15 cellular contexts compared by ENCODE assay signal in the genomic region with DNA sequence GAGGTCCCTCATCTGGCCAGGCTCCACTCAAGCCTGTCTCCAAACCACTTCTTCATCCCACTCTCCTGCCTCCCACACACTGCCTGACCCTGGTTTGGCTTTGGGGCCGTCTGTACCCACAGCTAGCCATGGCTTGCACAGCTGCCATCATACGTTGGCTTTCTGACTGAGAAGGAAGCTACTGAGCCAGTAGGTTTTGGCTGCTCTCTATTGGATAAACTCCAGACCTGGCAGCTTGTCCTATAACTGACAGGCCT. TPM values are rescaled to one million over a fixed set of nuclear protein-coding genes. Genes with fewer than 3 reads are reported as not detected.
DNase-seq lines count a peak whose midpoint lies in the region; ATAC-seq, FAIRE-seq and TF ChIP-seq lines count a peak whose summit lies in the region.
"Had no signal": no experiment of that assay in that cellular context is flagged by ENCODE, and none has a peak within 500 bp of the region (broad histone marks: within the 10 kb centered on the region; RNA-seq: fewer than 3 reads in every experiment).

No MANE protein-coding gene starts in this region.

- peaks cover 44% of the 10 kb centered on the region for H3K4me1 Mint-ChIP-seq in stimulated activated naive CD8-positive, alpha-beta T cell treated with anti-CD3 and anti-CD28 coated beads, Interleukin-15, Interleukin-2, amounts not matched to agents 100 ng/mL and 50 ng/mL, for 24 hours (ENCODE audit: low read depth)
- peaks cover 58% of the 10 kb centered on the region for H3K4me1 Mint-ChIP-seq in stimulated activated naive CD8-positive, alpha-beta T cell treated with anti-CD3 and anti-CD28 coated beads, Interleukin-15, amount 100 ng/mL, for 72 hours

- H3K4me1 ChIP-seq in endothelial cell of umbilical vein (ENCODE audit: control insufficient read depth, extremely low read depth, insufficient read depth, low read length): peaks cover 51% of the 10 kb centered on the region
- H3K4me1 ChIP-seq in upper lobe of right lung: peaks cover 19% of the 10 kb centered on the region
- H3K4me1 ChIP-seq in heart left ventricle: peaks cover 2 to 60% (median 22%) of the 10 kb centered on the region in 12 donors

- POLR2A ChIA-PET in endothelial cell of umbilical vein (lab: Charles Lee): interaction anchor here (1.1 kb wide), 1 partner anchor 22 kb away, joined by 4 read pairs; a partner anchor contains a TSS

- peak overlapping the region; percentile 17 for H3K27ac Mint-ChIP-seq in stimulated activated naive CD8-positive, alpha-beta T cell treated with anti-CD3 and anti-CD28 coated beads, Interleukin-15, Interleukin-2, amounts not matched to agents 100 ng/mL and 50 ng/mL, for 24 hours
- H3K27ac Mint-ChIP-seq in stimulated activated naive CD8-positive, alpha-beta T cell treated with anti-CD3 and anti-CD28 coated beads, Interleukin-15, amount 100 ng/mL, for 72 hours: peak overlapping the region in 1 of 2 donors; percentile 94
- H3K27ac Mint-ChIP-seq: stimulated activated effector memory CD8-positive, alpha-beta T cell treated with anti-CD3 and anti-CD28 coated beads, Interleukin-12 subunit alpha, Interleukin-12 subunit beta, amount 100 ng/mL, for 72 hours had no signal

- BruUV-seq in endothelial cell of umbilical vein (replicated peaks; lab: Mats Ljungman, UMichigan): no TSS peak

- TF ChIP-seq CTCF in endothelial cell of umbilical vein (IDR thresholded peaks at IDR 0.05; ENCODE audit: extremely low read depth in 1 of 2, insufficient read depth in 1 of 2, low read depth in 1 of 2, low read length in 2 of 2) (no peak), upper lobe of right lung (IDR thresholded peaks at IDR 0.05) (no peak), coronary artery (IDR thresholded peaks at IDR 0.05) (no peak), heart left ventricle (IDR thresholded peaks at IDR 0.05) (no peak)

- H3K4me3 ChIP-seq in endothelial cell of umbilical vein (replicated peaks in 1 of 3; ENCODE audit: insufficient read depth in 1 of 3, low read depth in 1 of 3, low read length in 3 of 3) (no peak overlapping the region), upper lobe of right lung (no peak overlapping the region), coronary artery (no peak overlapping the region), heart left ventricle (no peak overlapping the region)
- H3K4me3 ChIP-seq: gastroesophageal sphincter, vagina had no signal

- 45 to 58% (median 50%) methylated on average over 2 of the region's 2 CpGs for WGBS in heart left ventricle, 4 donors

- H3K9ac ChIP-seq in endothelial cell of umbilical vein (replicated peaks; ENCODE audit: extremely low read depth, insufficient read depth, low read length): no peak overlapping the region

- H3K27ac ChIP-seq in endothelial cell of umbilical vein (ENCODE audit: insufficient read depth, low read depth, low read length): no peak overlapping the region
- no peak overlapping the region for H3K27ac ChIP-seq in upper lobe of right lung
- no peak overlapping the region for H3K27ac ChIP-seq in coronary artery
- no peak overlapping the region for H3K27ac ChIP-seq in heart left ventricle
- H3K27ac ChIP-seq: gastroesophageal sphincter, vagina had no signal

- H3K27me3 ChIP-seq in endothelial cell of umbilical vein (ENCODE audit: control insufficient read depth in 2 of 2, insufficient read depth in 2 of 2, low read length in 2 of 2) (no peaks in the 10 kb centered on the region), upper lobe of right lung (no peaks in the 10 kb centered on the region), heart left ventricle (no peaks in the 10 kb centered on the region)
- H3K27me3 ChIP-seq: gastroesophageal sphincter, vagina had no signal

- H3K27me3 Mint-ChIP-seq in stimulated activated naive CD8-positive, alpha-beta T cell treated with anti-CD3 and anti-CD28 coated beads, Interleukin-15, Interleukin-2, amounts not matched to agents 100 ng/mL and 50 ng/mL, for 24 hours: no peaks in the 10 kb centered on the region
- H3K27me3 Mint-ChIP-seq in stimulated activated naive CD8-positive, alpha-beta T cell treated with anti-CD3 and anti-CD28 coated beads, Interleukin-15, amount 100 ng/mL, for 72 hours: no peaks in the 10 kb centered on the region
- H3K27me3 Mint-ChIP-seq: central memory CD8-positive, alpha-beta T cell had no signal

- no peaks in the 10 kb centered on the region for H3K9me3 Mint-ChIP-seq in stimulated activated naive CD8-positive, alpha-beta T cell treated with anti-CD3 and anti-CD28 coated beads, Interleukin-15, Interleukin-2, amounts not matched to agents 100 ng/mL and 50 ng/mL, for 24 hours
- no peaks in the 10 kb centered on the region for H3K9me3 Mint-ChIP-seq in stimulated activated naive CD8-positive, alpha-beta T cell treated with anti-CD3 and anti-CD28 coated beads, Interleukin-15, amount 100 ng/mL, for 72 hours
- H3K9me3 Mint-ChIP-seq: central memory CD8-positive, alpha-beta T cell; stimulated activated effector memory CD8-positive, alpha-beta T cell treated with anti-CD3 and anti-CD28 coated beads, Interleukin-12 subunit alpha, Interleukin-12 subunit beta, amount 100 ng/mL, for 72 hours had no signal

- FAIRE-seq in endothelial cell of umbilical vein (lab: Jason Lieb, UNC): peak; percentile 40
- FAIRE-seq: islet of Langerhans had no signal

- TF ChIP-seq POLR2A in endothelial cell of umbilical vein (IDR thresholded peaks at IDR 0.05; ENCODE audit: low read depth, low read length): no peak
- no peak for TF ChIP-seq POLR2A in heart left ventricle (IDR thresholded peaks at IDR 0.05)

- CTCF ChIA-PET in endothelial cell of umbilical vein (lab: Charles Lee): no interaction called here

- no peaks in the 10 kb centered on the region for H3K9me1 ChIP-seq in endothelial cell of umbilical vein (replicated peaks; ENCODE audit: control insufficient read depth, extremely low read depth, insufficient read depth, low read length)

- H3K36me3 ChIP-seq in endothelial cell of umbilical vein (ENCODE audit: control insufficient read depth in 2 of 2, extremely low read depth in 1 of 2, insufficient read depth in 2 of 2, low read length in 2 of 2): peaks cover 3 to 13% of the 10 kb centered on the region in 2 experiments
- peaks cover 44% of the 10 kb centered on the region for H3K36me3 ChIP-seq in upper lobe of right lung
- H3K36me3 ChIP-seq in heart left ventricle: peaks cover 0 to 46% (median 42%) of the 10 kb centered on the region in 9 donors

- dilution Hi-C loops in endothelial cell of umbilical vein (cut with MboI; ENCODE audit: extremely low pct_ligation_motif_present, low sequenced_read_pairs): no loop called here

- no peaks in the 10 kb centered on the region for H4K20me1 ChIP-seq in endothelial cell of umbilical vein (replicated peaks; ENCODE audit: control insufficient read depth, extremely low read depth, insufficient read depth, low read length)

- H3K9me3 ChIP-seq in endothelial cell of umbilical vein (replicated peaks; ENCODE audit: control insufficient read depth, insufficient read depth, low read length) (no peaks in the 10 kb centered on the region), upper lobe of right lung (no peaks in the 10 kb centered on the region), heart left ventricle (no peaks in the 10 kb centered on the region)
- H3K9me3 ChIP-seq: gastroesophageal sphincter, vagina had no signal

- intact Hi-C loops in endothelial cell of umbilical vein (cut with micrococcal nuclease): no loop called here
- intact Hi-C loops in upper lobe of right lung (cut with DNase I): no loop called here
- intact Hi-C loops in heart left ventricle (cut with DNase I): no loop called here

- no peak overlapping the region for H3K4me3 Mint-ChIP-seq in stimulated activated naive CD8-positive, alpha-beta T cell treated with anti-CD3 and anti-CD28 coated beads, Interleukin-15, Interleukin-2, amounts not matched to agents 100 ng/mL and 50 ng/mL, for 24 hours
- H3K4me3 Mint-ChIP-seq in stimulated activated naive CD8-positive, alpha-beta T cell treated with anti-CD3 and anti-CD28 coated beads, Interleukin-15, amount 100 ng/mL, for 72 hours: no peak overlapping the region
- H3K4me3 Mint-ChIP-seq: central memory CD8-positive, alpha-beta T cell; stimulated activated effector memory CD8-positive, alpha-beta T cell treated with anti-CD3 and anti-CD28 coated beads, Interleukin-12 subunit alpha, Interleukin-12 subunit beta, amount 100 ng/mL, for 72 hours had no signal

- peaks cover 54% of the 10 kb centered on the region for H3K36me3 Mint-ChIP-seq in stimulated activated naive CD8-positive, alpha-beta T cell treated with anti-CD3 and anti-CD28 coated beads, Interleukin-15, Interleukin-2, amounts not matched to agents 100 ng/mL and 50 ng/mL, for 24 hours (ENCODE audit: low read depth)

- DNase-seq in stimulated activated naive CD8-positive, alpha-beta T cell treated with anti-CD3 and anti-CD28 coated beads, Interleukin-15, amount 100 ng/mL, for 72 hours: no peak
- DNase-seq in OCI-M1 (lab: John Stamatoyannopoulos, UW) (peak; percentile 4), endothelial cell of umbilical vein (ENCODE audit: low read depth, low spot score) (no peak), upper lobe of right lung (peak; percentile 73), coronary artery (ENCODE audit: low spot score) (no peak), iPS-NIHi11 (ENCODE audit: low spot score) (no peak), heart left ventricle (no peak)
- DNase-seq: activated CD4-positive, CD25-positive, alpha-beta regulatory T cell; NCI-H226 had no signal

- no peak for ATAC-seq in stimulated activated naive CD8-positive, alpha-beta T cell treated with anti-CD3 and anti-CD28 coated beads, Interleukin-15, amount 100 ng/mL, for 72 hours
- ATAC-seq in upper lobe of right lung (peak; percentile 29), heart left ventricle (no peak)
- ATAC-seq: gastroesophageal sphincter; stimulated activated effector memory CD8-positive, alpha-beta T cell treated with anti-CD3 and anti-CD28 coated beads, Interleukin-12 subunit alpha, Interleukin-12 subunit beta, amount 100 ng/mL, for 72 hours had no signal

- H3K4me2 ChIP-seq in endothelial cell of umbilical vein (ENCODE audit: insufficient read depth, low read length): no peak overlapping the region

- peaks cover 16% of the 10 kb centered on the region for H3K79me2 ChIP-seq in endothelial cell of umbilical vein (ENCODE audit: control insufficient read depth, insufficient read depth, low read length)

- no peak overlapping the region for H2AFZ ChIP-seq in endothelial cell of umbilical vein (ENCODE audit: low read depth, low read length)

RNA-seq across cellular contexts. Expression of a gene that starts 4.0 kb away (rescaled TPM):
- total RNA-seq in endothelial cell of umbilical vein (12.3 and 12.4 TPM in 2 replicates), upper lobe of right lung (25.7 TPM), heart left ventricle (10 to 100 TPM; 13.1 to 34.7 (median 18.6) TPM)
- polyA plus RNA-seq in endothelial cell of umbilical vein (35.7 and 37.1 TPM in 2 replicates), heart left ventricle (10 to 100 TPM in 1 of 2 donors, 1 to 10 TPM in 1; 8.6 to 27.8 TPM)
- 26.2 and 30.3 TPM in 2 replicates for polyA plus RNA-seq in endothelial cell of umbilical vein (2011; cell fraction: cytosol; rRNA removed)
- 13.5 and 17.1 TPM in 2 replicates for polyA plus RNA-seq in endothelial cell of umbilical vein (2011; cell fraction: nucleus; rRNA removed)
- polyA plus RNA-seq in endothelial cell of umbilical vein (2012): 18.4 and 18.8 TPM in 2 replicates
- polyA minus RNA-seq in endothelial cell of umbilical vein: 14.6 and 16.0 TPM in 2 replicates
- 20.7 TPM for polyA minus RNA-seq in endothelial cell of umbilical vein (2011; cell fraction: cytosol; rRNA and poly(A)+ RNA removed)
- polyA minus RNA-seq in endothelial cell of umbilical vein (2011; cell fraction: nucleus; rRNA and poly(A)+ RNA removed): 3.0 and 4.1 TPM in 2 replicates

RNA-seq across cellular contexts. Expression of a gene that starts 5.4 kb away (rescaled TPM):
- 65.7 and 79.8 TPM in 2 replicates for total RNA-seq in endothelial cell of umbilical vein
- polyA plus RNA-seq in endothelial cell of umbilical vein: 74.8 and 82.8 TPM in 2 replicates
- polyA plus RNA-seq in endothelial cell of umbilical vein (2011; cell fraction: cytosol; rRNA removed): 95.3 and 99.5 TPM in 2 replicates
- 57.9 and 62.3 TPM in 2 replicates for polyA plus RNA-seq in endothelial cell of umbilical vein (2011; cell fraction: nucleus; rRNA removed)
- 87.1 and 104 TPM in 2 replicates for polyA plus RNA-seq in endothelial cell of umbilical vein (2012)
- polyA minus RNA-seq in endothelial cell of umbilical vein: 51.8 and 59.3 TPM in 2 replicates
- polyA minus RNA-seq in endothelial cell of umbilical vein (2011; cell fraction: cytosol; rRNA and poly(A)+ RNA removed): 43.8 TPM
- polyA minus RNA-seq in endothelial cell of umbilical vein (2011; cell fraction: nucleus; rRNA and poly(A)+ RNA removed): 25.1 and 31.3 TPM in 2 replicates
- 34.7 TPM for total RNA-seq in upper lobe of right lung
- 100 to 1,000 TPM in 8 of 9 donors, 10 to 100 TPM in 1; 76.7 to 143 (median 116) TPM for total RNA-seq in heart left ventricle
- polyA plus RNA-seq in heart left ventricle: 100 to 1,000 TPM; 109 to 110 TPM

RNA-seq across cellular contexts. Expression of a gene that starts 5.7 kb away (rescaled TPM):
- total RNA-seq in endothelial cell of umbilical vein (39.2 and 62.9 TPM in 2 replicates), upper lobe of right lung (52.7 TPM), heart left ventricle (10 to 100 TPM; 15.8 to 31.0 (median 23.3) TPM)
- polyA plus RNA-seq in endothelial cell of umbilical vein (41.2 and 41.6 TPM in 2 replicates), heart left ventricle (10 to 100 TPM; 13.0 to 22.4 TPM)
- polyA plus RNA-seq in endothelial cell of umbilical vein (2011; cell fraction: cytosol; rRNA removed): 23.6 and 24.8 TPM in 2 replicates
- polyA plus RNA-seq in endothelial cell of umbilical vein (2011; cell fraction: nucleus; rRNA removed): 226 and 231 TPM in 2 replicates
- 34.2 and 34.6 TPM in 2 replicates for polyA plus RNA-seq in endothelial cell of umbilical vein (2012)
- 46.8 and 50.6 TPM in 2 replicates for polyA minus RNA-seq in endothelial cell of umbilical vein
- polyA minus RNA-seq in endothelial cell of umbilical vein (2011; cell fraction: cytosol; rRNA and poly(A)+ RNA removed): 15.4 TPM
- 43.3 and 47.6 TPM in 2 replicates for polyA minus RNA-seq in endothelial cell of umbilical vein (2011; cell fraction: nucleus; rRNA and poly(A)+ RNA removed)

RNA-seq across cellular contexts. Expression of a gene that starts 22.2 kb away (rescaled TPM):
- 16.8 and 20.9 TPM in 2 replicates for total RNA-seq in endothelial cell of umbilical vein
- polyA plus RNA-seq in endothelial cell of umbilical vein: 20.0 and 20.6 TPM in 2 replicates
- 19.2 TPM in 2 replicates for polyA plus RNA-seq in endothelial cell of umbilical vein (2011; cell fraction: cytosol; rRNA removed)
- polyA plus RNA-seq in endothelial cell of umbilical vein (2011; cell fraction: nucleus; rRNA removed): 16.0 and 17.7 TPM in 2 replicates
- polyA plus RNA-seq in endothelial cell of umbilical vein (2012): 17.9 and 24.1 TPM in 2 replicates
- 9.9 and 13.4 TPM in 2 replicates for polyA minus RNA-seq in endothelial cell of umbilical vein
- 35.7 TPM for polyA minus RNA-seq in endothelial cell of umbilical vein (2011; cell fraction: cytosol; rRNA and poly(A)+ RNA removed)
- polyA minus RNA-seq in endothelial cell of umbilical vein (2011; cell fraction: nucleus; rRNA and poly(A)+ RNA removed): 3.7 and 6.2 TPM in 2 replicates
- 29.4 TPM for total RNA-seq in upper lobe of right lung
- total RNA-seq in heart left ventricle: 10 to 100 TPM in 6 of 9 donors, 1 to 10 TPM in 3; 7.0 to 27.9 (median 11.7) TPM
- 10 to 100 TPM; 15.9 to 23.3 TPM for polyA plus RNA-seq in heart left ventricle

Comparison
In these comparisons a context has a peak if more than half of its experiments do, and no peak if none do; other contexts are left out.
1. DNase-seq: peak in OCI-M1 (single experiment) and upper lobe of right lung (single experiment); none in stimulated activated naive CD8-positive, alpha-beta T cell treated with anti-CD3 and anti-CD28 coated beads, Interleukin-15, amount 100 ng/mL, for 72 hours (0 of 2), endothelial cell of umbilical vein (single experiment), coronary artery (single experiment), iPS-NIHi11 (single experiment) and heart left ventricle (0 of 5).